23 cellular contexts compared by ENCODE assay signal in genomic region chr9:29806941-29807625, GRCh38.
DNase-seq lines count a peak whose midpoint lies in the region; ATAC-seq and TF ChIP-seq lines count a peak whose summit lies in the region.
"Had no signal": no experiment of that assay in that cellular context is flagged by ENCODE, and none has a peak within 500 bp of the region (broad histone marks: within the 10 kb centered on the region; RNA-seq: fewer than 3 reads in every experiment).

No MANE protein-coding gene starts in this region.

- H3K4me3 Mint-ChIP-seq in activated naive CD8-positive, alpha-beta T cell treated with anti-CD3 and anti-CD28 coated beads, Interleukin-2, amount 50 U/mL, for 24 hours: no peak overlapping the region
- H3K4me3 Mint-ChIP-seq in nephron progenitor cell: no peak overlapping the region
- H3K4me3 Mint-ChIP-seq: naive B cell; stimulated activated naive CD8-positive, alpha-beta T cell treated with anti-CD3 and anti-CD28 coated beads, Interleukin-15, Interleukin-2, amounts not matched to agents 100 ng/mL and 50 ng/mL, for 24 hours; T-helper 1 cell treated with Interleukin-12 subunit alpha and Interleukin-12 subunit beta and Interleukin-4 antibody, amounts not matched to agents 30 μg/mL and 1 μg/mL, for 36 hours had no signal

- H3K27ac Mint-ChIP-seq in activated naive CD8-positive, alpha-beta T cell treated with anti-CD3 and anti-CD28 coated beads, Interleukin-2, amount 50 U/mL, for 24 hours: no peak overlapping the region
- H3K27ac Mint-ChIP-seq in nephron progenitor cell: no peak overlapping the region
- H3K27ac Mint-ChIP-seq: naive B cell; stimulated activated naive CD8-positive, alpha-beta T cell treated with anti-CD3 and anti-CD28 coated beads, Interleukin-15, Interleukin-2, amounts not matched to agents 100 ng/mL and 50 ng/mL, for 24 hours; T-helper 1 cell treated with Interleukin-12 subunit alpha and Interleukin-12 subunit beta and Interleukin-4 antibody, amounts not matched to agents 30 μg/mL and 1 μg/mL, for 36 hours had no signal

- TF ChIP-seq CTCF in RWPE1 (conservative IDR thresholded peaks at IDR 0.05; ENCODE audit: low read depth): no peak
- no peak for TF ChIP-seq CTCF in epithelial cell of proximal tubule (conservative IDR thresholded peaks at IDR 0.05; ENCODE audit: low read depth, low read length)
- TF ChIP-seq CTCF in retinal pigment epithelial cell (conservative IDR thresholded peaks at IDR 0.05; ENCODE audit: low read depth, low read length): no peak
- TF ChIP-seq CTCF in nephron progenitor cell (IDR thresholded peaks at IDR 0.05): no peak

- CTCF ChIA-PET in RWPE1 (lab: Yijun Ruan, JAX): interaction anchor here (0.7 kb wide), 1 partner anchor 108 kb away, joined by 4 read pairs; no protein-coding TSS in a partner anchor

- POLR2A ChIA-PET in RWPE1 (lab: Yijun Ruan, JAX; ENCODE audit: low non-redundant PET): no interaction called here

- peak; percentile 69 for DNase-seq in RWPE1 (ENCODE audit: low spot score)
- DNase-seq in epithelial cell of proximal tubule (ENCODE audit: low read depth): peak; percentile 9
- peak; percentile 69 for DNase-seq in retinal pigment epithelial cell (ENCODE audit: low read depth)
- DNase-seq in activated effector memory CD4-positive, alpha-beta T cell treated with Interleukin-2 at 50 U/mL for 16 hours: no peak
- no peak for DNase-seq in activated naive CD8-positive, alpha-beta T cell treated with anti-CD3 and anti-CD28 coated beads, Interleukin-2, amount 50 U/mL, for 24 hours
- no peak for DNase-seq in nephron progenitor cell
- DNase-seq: activated CD4-positive, alpha-beta T cell treated with anti-CD3 and anti-CD28 coated beads, Interleukin-2, amount 50 U/mL, for 48 hours; activated naive CD4-positive, alpha-beta T cell; aorta; COR-L47; effector memory CD4-positive, alpha-beta T cell; HCEC 1CT; heart right ventricle; naive B cell; NCI-H1105 treated with DMSO at 0.1 percent for 48 hours; NCI-H524 treated with DMSO at 0.1 percent for 48 hours; SHP77 treated with DMSO at 0.1 percent for 48 hours had no signal

- H3K4me3 ChIP-seq in epithelial cell of proximal tubule (ENCODE audit: low read depth, low read length) (no peak overlapping the region), retinal pigment epithelial cell (ENCODE audit: low read length) (no peak overlapping the region)
- H3K4me3 ChIP-seq: heart right ventricle, tibial nerve had no signal

- H3K27me3 Mint-ChIP-seq in activated naive CD8-positive, alpha-beta T cell treated with anti-CD3 and anti-CD28 coated beads, Interleukin-2, amount 50 U/mL, for 24 hours: no peaks in the 10 kb centered on the region
- no peaks in the 10 kb centered on the region for H3K27me3 Mint-ChIP-seq in nephron progenitor cell (ENCODE audit: low read depth, poor library complexity)
- H3K27me3 Mint-ChIP-seq: naive B cell; stimulated activated naive CD8-positive, alpha-beta T cell treated with anti-CD3 and anti-CD28 coated beads, Interleukin-15, Interleukin-2, amounts not matched to agents 100 ng/mL and 50 ng/mL, for 24 hours had no signal

- H3K36me3 Mint-ChIP-seq in activated naive CD8-positive, alpha-beta T cell treated with anti-CD3 and anti-CD28 coated beads, Interleukin-2, amount 50 U/mL, for 24 hours (ENCODE audit: low read depth): no peaks in the 10 kb centered on the region
- H3K36me3 Mint-ChIP-seq in nephron progenitor cell (ENCODE audit: low read depth): no peaks in the 10 kb centered on the region
- H3K36me3 Mint-ChIP-seq: naive B cell had no signal

- no peak overlapping the region for H3K27ac ChIP-seq in RWPE1
- H3K27ac ChIP-seq: heart right ventricle, tibial nerve, VCaP had no signal

- ATAC-seq in HG03045 (IDR thresholded peaks at IDR 0.05; ENCODE audit: unreplicated experiment) (peak; percentile 62), HG02970 (IDR thresholded peaks at IDR 0.05; ENCODE audit: low FRiP score, unreplicated experiment) (no peak)
- ATAC-seq in activated naive CD8-positive, alpha-beta T cell treated with anti-CD3 and anti-CD28 coated beads, Interleukin-2, amount 50 U/mL, for 24 hours: no peak
- ATAC-seq: heart right ventricle had no signal

- H3K4me1 Mint-ChIP-seq in activated naive CD8-positive, alpha-beta T cell treated with anti-CD3 and anti-CD28 coated beads, Interleukin-2, amount 50 U/mL, for 24 hours: no peaks in the 10 kb centered on the region
- H3K4me1 Mint-ChIP-seq in nephron progenitor cell: no peaks in the 10 kb centered on the region
- H3K4me1 Mint-ChIP-seq: naive B cell had no signal

- peaks cover 20% of the 10 kb centered on the region for H3K9me3 Mint-ChIP-seq in activated naive CD8-positive, alpha-beta T cell treated with anti-CD3 and anti-CD28 coated beads, Interleukin-2, amount 50 U/mL, for 24 hours
- peaks cover 29% of the 10 kb centered on the region for H3K9me3 Mint-ChIP-seq in nephron progenitor cell

Comparison
In these comparisons a context has a peak if more than half of its experiments do, and no peak if none do; other contexts are left out.
1. DNase-seq: peak in RWPE1 (single experiment), epithelial cell of proximal tubule (single experiment) and retinal pigment epithelial cell (single experiment); none in activated effector memory CD4-positive, alpha-beta T cell treated with Interleukin-2 at 50 U/mL for 16 hours (single experiment), activated naive CD8-positive, alpha-beta T cell treated with anti-CD3 and anti-CD28 coated beads, Interleukin-2, amount 50 U/mL, for 24 hours (single experiment) and nephron progenitor cell (single experiment).